Comparison of ENCODE assay signal across 1 cellular context in genomic region chr14:53948181-53948884, GRCh38.
A peak's percentile ranks its signal among the peaks of the same experiment; 100 is the strongest.
TF ChIP-seq lines count a peak whose summit lies in the region.

No MANE protein-coding gene starts in this region.

TF ChIP-seq in HepG2, 621 proteins besides CTCF, POLR2A, EP300 and RAD21 (continued from another document):
- TF ChIP-seq MYPOP (CRISPR knock-in tag; IDR thresholded peaks at IDR 0.05) (no peak), ZNF552 (CRISPR knock-in tag; IDR thresholded peaks at IDR 0.05; ENCODE audit: borderline replicate concordance) (no peak), RBM22 (optimal IDR thresholded peaks at IDR 0.05; ENCODE audit: low read length) (peak; percentile 61), RARG (CRISPR knock-in tag; IDR thresholded peaks at IDR 0.05; ENCODE audit: low read depth) (no peak), CREBL2 (CRISPR knock-in tag; IDR thresholded peaks at IDR 0.05; ENCODE audit: borderline replicate concordance) (no peak), ZBTB7B (CRISPR knock-in tag; IDR thresholded peaks at IDR 0.05) (no peak), BCLAF1 (IDR thresholded peaks at IDR 0.05) (no peak), ZNF773 (CRISPR knock-in tag; IDR thresholded peaks at IDR 0.05; ENCODE audit: borderline replicate concordance) (no peak), ZSCAN25 (CRISPR knock-in tag; IDR thresholded peaks at IDR 0.05) (no peak), ZNF510 (CRISPR knock-in tag; IDR thresholded peaks at IDR 0.05; ENCODE audit: low read depth) (no peak), ZSCAN12 (CRISPR knock-in tag; IDR thresholded peaks at IDR 0.05) (no peak), LRRFIP1 (CRISPR knock-in tag; conservative IDR thresholded peaks at IDR 0.05) (no peak), PAF1 (CRISPR knock-in tag; IDR thresholded peaks at IDR 0.05) (0 out of 2 replicates have a peak, but pooled peaks have one; percentile 35), ZNF274 (CRISPR knock-in tag; IDR thresholded peaks at IDR 0.05) (no peak), MIER2 (CRISPR knock-in tag; IDR thresholded peaks at IDR 0.05) (no peak), ZBTB42 (CRISPR knock-in tag; IDR thresholded peaks at IDR 0.05) (no peak), ZNF24 (IDR thresholded peaks at IDR 0.05) (no peak), ZNF598 (CRISPR knock-in tag; IDR thresholded peaks at IDR 0.05; ENCODE audit: borderline replicate concordance) (no peak), THYN1 (CRISPR knock-in tag; IDR thresholded peaks at IDR 0.05; ENCODE audit: borderline replicate concordance, low read depth) (no peak), TBP (CRISPR knock-in tag; IDR thresholded peaks at IDR 0.05) (no peak), SMYD3 (CRISPR knock-in tag; IDR thresholded peaks at IDR 0.05) (no peak), MEIS1 (CRISPR knock-in tag; IDR thresholded peaks at IDR 0.05; ENCODE audit: borderline replicate concordance) (no peak), ZSCAN21 (CRISPR knock-in tag; IDR thresholded peaks at IDR 0.05; ENCODE audit: borderline replicate concordance) (no peak), MAZ (IDR thresholded peaks at IDR 0.05; ENCODE audit: borderline replicate concordance, low read depth, low read length) (no peak), MAZ (CRISPR knock-in tag; IDR thresholded peaks at IDR 0.05; ENCODE audit: low read depth) (no peak), MIER3 (CRISPR knock-in tag; IDR thresholded peaks at IDR 0.05; ENCODE audit: borderline replicate concordance) (no peak), E2F1 (CRISPR knock-in tag; IDR thresholded peaks at IDR 0.05) (no peak), BCL6 (CRISPR knock-in tag; IDR thresholded peaks at IDR 0.05) (no peak), E2F2 (CRISPR knock-in tag; IDR thresholded peaks at IDR 0.05; ENCODE audit: borderline replicate concordance) (no peak), ZNF703 (CRISPR knock-in tag; IDR thresholded peaks at IDR 0.05; ENCODE audit: borderline replicate concordance) (no peak), GLMP (CRISPR knock-in tag; IDR thresholded peaks at IDR 0.05; ENCODE audit: borderline replicate concordance) (no peak), ATF2 (CRISPR knock-in tag; IDR thresholded peaks at IDR 0.05) (no peak), RFX1 (IDR thresholded peaks at IDR 0.05) (no peak), POLR2G (IDR thresholded peaks at IDR 0.05; ENCODE audit: low read depth, low read length) (peak; percentile 61), ZNF550 (CRISPR knock-in tag; IDR thresholded peaks at IDR 0.05; ENCODE audit: borderline replicate concordance) (no peak), ZNF670 (CRISPR knock-in tag; IDR thresholded peaks at IDR 0.05; ENCODE audit: borderline replicate concordance) (no peak), RBFOX2 (IDR thresholded peaks at IDR 0.05; ENCODE audit: low read depth, low read length) (peak; percentile 29; the same call in 1 of the 2 replicates), ZBTB33 (CRISPR knock-in tag; IDR thresholded peaks at IDR 0.05) (peak; percentile 71), USF2 (IDR thresholded peaks at IDR 0.05; ENCODE audit: low read depth, low read length) (no peak), USF2 (CRISPR knock-in tag; IDR thresholded peaks at IDR 0.05; ENCODE audit: borderline replicate concordance) (no peak), ZNF816 (CRISPR knock-in tag; IDR thresholded peaks at IDR 0.05; ENCODE audit: borderline replicate concordance) (no peak)
